ENCODE assay signal across 9 cellular contexts in the genomic region with DNA sequence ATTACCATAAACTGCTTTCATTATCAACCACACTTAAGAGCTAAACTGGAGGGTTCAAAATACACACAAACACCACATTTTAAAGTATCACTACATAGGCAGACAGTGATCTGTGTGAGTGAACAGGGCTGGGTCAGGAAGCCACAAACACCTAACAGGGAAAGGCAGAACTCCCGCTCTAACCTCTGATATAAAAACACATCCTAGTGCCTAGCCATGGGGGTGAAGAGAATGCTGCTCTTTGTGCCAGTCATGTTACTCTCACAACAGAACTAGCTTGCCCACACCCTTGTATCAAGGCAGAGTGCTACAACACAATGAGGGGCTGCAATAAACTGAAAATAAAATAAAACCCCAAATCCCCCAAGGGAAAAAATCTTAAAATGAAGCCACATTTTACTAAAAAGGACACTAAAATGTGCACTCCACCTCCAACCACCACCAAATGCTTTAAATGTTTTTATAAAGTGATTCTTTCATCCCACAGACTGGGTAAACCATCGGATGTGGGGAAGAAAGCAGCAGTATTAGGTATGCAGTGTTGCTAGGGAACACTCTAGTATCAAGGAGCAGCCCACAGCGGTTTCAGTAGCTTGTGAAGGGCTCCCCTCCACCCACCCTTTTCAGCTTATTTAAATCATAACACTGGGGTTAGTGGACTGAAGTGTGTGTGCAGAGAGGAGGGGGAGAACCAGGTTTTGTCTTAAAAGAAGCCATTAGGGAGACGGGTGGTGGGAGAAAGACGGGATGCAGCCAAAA.
DNase-seq lines count a peak whose midpoint lies in the region; ATAC-seq lines count a peak whose summit lies in the region.
"Had no signal": no experiment of that assay in that cellular context is flagged by ENCODE, and none has a peak within 500 bp of the region (broad histone marks: within the 10 kb centered on the region; RNA-seq: fewer than 3 reads in every experiment).

No MANE protein-coding gene starts in this region.

- H3K4me3 Mint-ChIP-seq in activated CD4-positive, alpha-beta memory T cell treated with anti-CD3 and anti-CD28 coated beads for 36 hours, result peak overlapping the region; percentile 9

- peaks cover 42% of the 10 kb centered on the region for H3K36me3 Mint-ChIP-seq in activated CD4-positive, alpha-beta memory T cell treated with anti-CD3 and anti-CD28 coated beads for 36 hours

- DNase-seq in Ammon's horn (ENCODE audit: low spot score) (peak; percentile 32), iPS-NIHi7 (ENCODE audit: extremely low spot score) (peak; percentile 8), islet precursor cell (no peak), GM19238 (ENCODE audit: insufficient read length, low spot score) (no peak)
- DNase-seq in activated CD4-positive, alpha-beta memory T cell treated with anti-CD3 and anti-CD28 coated beads for 36 hours, result peak; percentile 68
- DNase-seq: NCI-H2029 had no signal

- peaks cover 15% of the 10 kb centered on the region for H3K4me1 Mint-ChIP-seq in activated CD4-positive, alpha-beta memory T cell treated with anti-CD3 and anti-CD28 coated beads for 36 hours (ENCODE audit: low read depth)

- H3K9me3 Mint-ChIP-seq in activated CD4-positive, alpha-beta memory T cell treated with anti-CD3 and anti-CD28 coated beads for 36 hours, result no peaks in the 10 kb centered on the region

- H3K27ac Mint-ChIP-seq in activated CD4-positive, alpha-beta memory T cell treated with anti-CD3 and anti-CD28 coated beads for 36 hours, result peak overlapping the region; percentile 76

- POLR2A ChIA-PET in activated CD4-positive, alpha-beta memory T cell treated with anti-CD3 and anti-CD28 coated beads for 36 hours (lab: Charles Lee), result interaction anchor here (1.2 kb wide), 1 partner anchor 33 kb away, joined by 6 read pairs; no protein-coding TSS in a partner anchor

- intact Hi-C loops in activated CD4-positive, alpha-beta memory T cell treated with anti-CD3 and anti-CD28 coated beads for 36 hours (cut with micrococcal nuclease), result loop anchor here (1.0 to 5.0 kb wide), 4 partner anchors 33 to 65 kb away; no protein-coding TSS in a partner anchor

- no peaks in the 10 kb centered on the region for H3K27me3 Mint-ChIP-seq in activated CD4-positive, alpha-beta memory T cell treated with anti-CD3 and anti-CD28 coated beads for 36 hours

- ATAC-seq in HG02678 (IDR thresholded peaks at IDR 0.05; ENCODE audit: unreplicated experiment) (peak; percentile 53), HG02981 (IDR thresholded peaks at IDR 0.05; ENCODE audit: unreplicated experiment) (no peak), HG02610 (IDR thresholded peaks at IDR 0.05; ENCODE audit: unreplicated experiment) (no peak)

- CTCF ChIA-PET in activated CD4-positive, alpha-beta memory T cell treated with anti-CD3 and anti-CD28 coated beads for 36 hours (lab: Charles Lee), result interaction anchor here (1.0 kb wide), 1 partner anchor 63 kb away, joined by 3 read pairs; no protein-coding TSS in a partner anchor

Comparison
In these comparisons a context has a peak if more than half of its experiments do, and no peak if none do; other contexts are left out.
1. DNase-seq: peak in Ammon's horn (single experiment), activated CD4-positive, alpha-beta memory T cell treated with anti-CD3 and anti-CD28 coated beads for 36 hours (single experiment) and iPS-NIHi7 (single experiment); none in islet precursor cell (single experiment) and GM19238 (single experiment).